Comparison of ENCODE assay signal across 17 cellular contexts in genomic region chrX:135170877-135171519, GRCh38. TPM values are rescaled to one million over a fixed set of nuclear protein-coding genes. Genes with fewer than 3 reads are reported as not detected.
"Had no signal": no experiment of that assay in that cellular context is flagged by ENCODE, and none has a peak within 500 bp of the region (broad histone marks: within the 10 kb centered on the region; RNA-seq: fewer than 3 reads in every experiment).

Gene CT55 (minus strand): TSS chrX:135171398. CDS start chrX:135171171, 227 bp downstream.

- ATAC-seq: activated CD8-positive, alpha-beta T cell treated with anti-CD3 and anti-CD28 coated beads, Interleukin-2, amount 10 ng/mL, durations not matched to agents 7 days and 5 days; esophagus mucosa; mucosa of descending colon; naive thymus-derived CD4-positive, alpha-beta T cell; pancreas; sciatic nerve had no signal

- H3K4me3 ChIP-seq: hepatocyte, left ventricle myocardium inferior, mucosa of descending colon, pancreas, suprapubic skin had no signal

- DNase-seq: activated B cell treated with CpG ODN at 0.5 μM for 24 hours; activated CD4-positive, alpha-beta T cell treated with anti-CD3 and anti-CD28 coated beads, Interleukin-2, amount 10 ng/mL, durations not matched to agents 24 days and 14 days; activated CD8-positive, alpha-beta memory T cell treated with anti-CD3 and anti-CD28 coated beads, Interleukin-2, amount 50 U/mL, for 4 hours; activated CD8-positive, alpha-beta T cell treated with anti-CD3 and anti-CD28 coated beads, Interleukin-2, amount 10 ng/mL, durations not matched to agents 7 days and 5 days; activated gamma-delta T cell treated with Interleukin-2 at 50 U/mL for 16 hours; amniotic stem cell; left ventricle myocardium inferior; mucosa of descending colon; naive thymus-derived CD4-positive, alpha-beta T cell had no signal

- H3K27me3 ChIP-seq: hepatocyte, pancreas, suprapubic skin had no signal

- H3K79me2 ChIP-seq: hepatocyte had no signal

- H3K4me1 ChIP-seq: left ventricle myocardium inferior, pancreas, suprapubic skin had no signal

- H2AFZ ChIP-seq: hepatocyte had no signal

- H3K27ac ChIP-seq: hepatocyte, left ventricle myocardium inferior, pancreas, suprapubic skin had no signal

- H3K9me3 ChIP-seq: left ventricle myocardium inferior, mucosa of descending colon, pancreas, suprapubic skin had no signal

- H3K36me3 ChIP-seq: left ventricle myocardium inferior, pancreas, suprapubic skin had no signal

- H3K4me2 ChIP-seq: hepatocyte had no signal

RNA-seq across cellular contexts. Expression of gene CT55, which starts in this region (rescaled TPM):
- total RNA-seq: activated B cell treated with CpG ODN at 0.5 μM for 24 hours; activated CD4-positive, alpha-beta T cell treated with anti-CD3 and anti-CD28 coated beads, Interleukin-2, amount 10 ng/mL, durations not matched to agents 24 days and 14 days; activated CD8-positive, alpha-beta T cell treated with anti-CD3 and anti-CD28 coated beads, Interleukin-2, amount 10 ng/mL, durations not matched to agents 7 days and 5 days; cardiac septum; esophagus mucosa; glomerular endothelial cell; kidney epithelial cell; left ventricle myocardium inferior; mucosa of descending colon; naive thymus-derived CD4-positive, alpha-beta T cell; sciatic nerve; suprapubic skin had no signal
- polyA plus RNA-seq: hepatocyte; naive thymus-derived CD4-positive, alpha-beta T cell; pancreas had no signal
